ENCODE assay signal across 21 cellular contexts in genomic region chr3:67781218-67781617, GRCh38.
"Had no signal": no experiment of that assay in that cellular context is flagged by ENCODE, and none has a peak within 500 bp of the region (broad histone marks: within the 10 kb centered on the region; RNA-seq: fewer than 3 reads in every experiment).

No MANE protein-coding gene starts in this region.

- H3K4me1 ChIP-seq: neural progenitor cell, prostate gland, spleen, testis, uterus had no signal

- DNase-seq: activated CD4-positive, alpha-beta T cell treated with anti-CD3 and anti-CD28 coated beads for 1 hour; activated T-cell treated with anti-CD3 and anti-CD28 coated beads, Interleukin-2, amount 50 U/mL, for 1 hour; aorta; dermis blood vessel endothelial cell; effector CD8-positive, alpha-beta T cell; foreskin melanocyte; glutamatergic neuron; immature natural killer cell; naive thymus-derived CD8-positive, alpha-beta T cell; spleen; stimulated activated CD4-positive, alpha-beta T cell treated with anti-CD3 and anti-CD28 coated beads, Interleukin-4, amount 100 ng/mL, for 1 hour; stimulated activated naive CD4-positive, alpha-beta T cell; testis; trophoblast cell; uterus had no signal

- H3K27me3 ChIP-seq: hepatocyte, neural progenitor cell, spleen, testis, uterus had no signal

- ATAC-seq: activated naive CD4-positive, alpha-beta T cell treated with anti-CD3 and anti-CD28 coated beads, Interleukin-2, amount 50 U/mL, for 72 hours; left lobe of liver; naive thymus-derived CD8-positive, alpha-beta T cell had no signal

- H3K79me2 ChIP-seq: hepatocyte had no signal

- H3K36me3 ChIP-seq: neural progenitor cell, prostate gland, spleen, uterus had no signal

- H3K9ac ChIP-seq: neural progenitor cell had no signal

- H2AFZ ChIP-seq: hepatocyte, neural progenitor cell had no signal

- H3K9me3 ChIP-seq: prostate gland, testis, uterus had no signal

- H3K4me2 ChIP-seq: hepatocyte, neural progenitor cell had no signal

- H3K27ac ChIP-seq: hepatocyte, neural progenitor cell, prostate gland, spleen, testis, uterus had no signal

- H3K4me3 ChIP-seq: hepatocyte, lung, neural progenitor cell, prostate gland, spleen, testis, uterus had no signal
